In the genomic region with DNA sequence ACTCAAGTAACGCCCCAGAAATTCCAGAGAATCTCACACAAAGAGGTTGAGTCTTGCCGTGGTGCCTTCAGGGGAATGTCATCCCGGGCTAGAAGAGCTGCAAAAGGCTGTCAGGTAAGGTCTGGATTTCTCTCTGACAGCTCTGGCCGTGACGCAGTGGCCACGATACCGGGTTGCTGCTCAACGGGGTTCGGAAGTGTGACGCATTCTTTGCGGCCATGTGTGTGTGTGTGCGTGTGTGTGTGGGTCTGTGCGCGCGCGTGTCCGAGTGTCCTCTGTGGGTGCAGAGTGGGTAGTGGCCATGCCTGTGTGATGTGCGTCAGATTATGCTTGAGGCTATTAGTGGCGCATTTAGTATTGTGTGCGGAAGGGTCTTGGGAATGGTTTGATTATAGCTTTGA, we compare ENCODE assay signal across 1 cellular context.
TF ChIP-seq lines count a peak whose summit lies in the region.

No MANE protein-coding gene starts in this region.

TF ChIP-seq in HepG2, 621 proteins besides CTCF, POLR2A, EP300 and RAD21 (continued from another document):
- TF ChIP-seq, protein P1, sequence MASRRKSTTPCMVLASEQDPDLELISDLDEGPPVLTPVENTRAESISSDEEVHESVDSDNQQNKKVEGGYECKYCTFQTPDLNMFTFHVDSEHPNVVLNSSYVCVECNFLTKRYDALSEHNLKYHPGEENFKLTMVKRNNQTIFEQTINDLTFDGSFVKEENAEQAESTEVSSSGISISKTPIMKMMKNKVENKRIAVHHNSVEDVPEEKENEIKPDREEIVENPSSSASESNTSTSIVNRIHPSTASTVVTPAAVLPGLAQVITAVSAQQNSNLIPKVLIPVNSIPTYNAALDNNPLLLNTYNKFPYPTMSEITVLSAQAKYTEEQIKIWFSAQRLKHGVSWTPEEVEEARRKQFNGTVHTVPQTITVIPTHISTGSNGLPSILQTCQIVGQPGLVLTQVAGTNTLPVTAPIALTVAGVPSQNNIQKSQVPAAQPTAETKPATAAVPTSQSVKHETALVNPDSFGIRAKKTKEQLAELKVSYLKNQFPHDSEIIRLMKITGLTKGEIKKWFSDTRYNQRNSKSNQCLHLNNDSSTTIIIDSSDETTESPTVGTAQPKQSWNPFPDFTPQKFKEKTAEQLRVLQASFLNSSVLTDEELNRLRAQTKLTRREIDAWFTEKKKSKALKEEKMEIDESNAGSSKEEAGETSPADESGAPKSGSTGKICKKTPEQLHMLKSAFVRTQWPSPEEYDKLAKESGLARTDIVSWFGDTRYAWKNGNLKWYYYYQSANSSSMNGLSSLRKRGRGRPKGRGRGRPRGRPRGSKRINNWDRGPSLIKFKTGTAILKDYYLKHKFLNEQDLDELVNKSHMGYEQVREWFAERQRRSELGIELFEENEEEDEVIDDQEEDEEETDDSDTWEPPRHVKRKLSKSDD (CRISPR knock-in tag; IDR thresholded peaks at IDR 0.05; ENCODE audit: low read depth): peak; percentile 89; the same call in 1 of the 2 replicates
- TF ChIP-seq SALL1 (CRISPR knock-in tag; IDR thresholded peaks at IDR 0.05) (peak; percentile 3; the same call in 1 of the 2 replicates), TSC22D2 (CRISPR knock-in tag; IDR thresholded peaks at IDR 0.05; ENCODE audit: borderline replicate concordance) (no peak), TGIF2 (CRISPR knock-in tag; IDR thresholded peaks at IDR 0.05) (peak; percentile 92), FOXM1 (CRISPR knock-in tag; IDR thresholded peaks at IDR 0.05) (no peak), HDAC2 (CRISPR knock-in tag; IDR thresholded peaks at IDR 0.05) (no peak), KMT2B (CRISPR knock-in tag; IDR thresholded peaks at IDR 0.05) (peak; percentile 15; the same call in 1 of the 2 replicates), THYN1 (CRISPR knock-in tag; IDR thresholded peaks at IDR 0.05; ENCODE audit: borderline replicate concordance, low read depth) (no peak), SMAD3 (CRISPR knock-in tag; IDR thresholded peaks at IDR 0.05) (0 out of 2 replicates have a peak, but pooled peaks have one; percentile 11), ZNF501 (CRISPR knock-in tag; IDR thresholded peaks at IDR 0.05) (peak; percentile 3; the same call in 1 of the 2 replicates), ETV6 (CRISPR knock-in tag; conservative IDR thresholded peaks at IDR 0.05) (no peak), ZFY (CRISPR knock-in tag; IDR thresholded peaks at IDR 0.05) (no peak), CREB1 (IDR thresholded peaks at IDR 0.05) (no peak; the same call in 1 of the 2 replicates), CREB1 (CRISPR knock-in tag; IDR thresholded peaks at IDR 0.05) (peak; percentile 29), NCOA2 (CRISPR knock-in tag; IDR thresholded peaks at IDR 0.05) (no peak), ZNF670 (CRISPR knock-in tag; IDR thresholded peaks at IDR 0.05; ENCODE audit: borderline replicate concordance) (0 out of 2 replicates have a peak, but pooled peaks have one; percentile 19), NR2F2 (IDR thresholded peaks at IDR 0.05; ENCODE audit: borderline replicate concordance, low read depth) (peak; percentile 2; the same call in 1 of the 2 replicates), ZNF296 (CRISPR knock-in tag; conservative IDR thresholded peaks at IDR 0.05) (no peak), NFE2L1 (CRISPR knock-in tag; IDR thresholded peaks at IDR 0.05; ENCODE audit: borderline replicate concordance) (no peak), ZNF343 (CRISPR knock-in tag; IDR thresholded peaks at IDR 0.05) (peak; percentile 9; the same call in 1 of the 2 replicates), SAFB2 (CRISPR knock-in tag; IDR thresholded peaks at IDR 0.05; ENCODE audit: borderline replicate concordance, low read depth) (no peak), ZNF563 (CRISPR knock-in tag; IDR thresholded peaks at IDR 0.05) (0 out of 2 replicates have a peak, but pooled peaks have one; percentile 7), ZNF761 (CRISPR knock-in tag; conservative IDR thresholded peaks at IDR 0.05) (peak; percentile 80; the same call in 1 of the 2 replicates), MXI1 (IDR thresholded peaks at IDR 0.05; ENCODE audit: borderline replicate concordance, low read depth, low read length) (peak; percentile 47; the same call in 1 of the 3 replicates), SIX4 (CRISPR knock-in tag; IDR thresholded peaks at IDR 0.05) (no peak)
- TF ChIP-seq, protein P2, sequence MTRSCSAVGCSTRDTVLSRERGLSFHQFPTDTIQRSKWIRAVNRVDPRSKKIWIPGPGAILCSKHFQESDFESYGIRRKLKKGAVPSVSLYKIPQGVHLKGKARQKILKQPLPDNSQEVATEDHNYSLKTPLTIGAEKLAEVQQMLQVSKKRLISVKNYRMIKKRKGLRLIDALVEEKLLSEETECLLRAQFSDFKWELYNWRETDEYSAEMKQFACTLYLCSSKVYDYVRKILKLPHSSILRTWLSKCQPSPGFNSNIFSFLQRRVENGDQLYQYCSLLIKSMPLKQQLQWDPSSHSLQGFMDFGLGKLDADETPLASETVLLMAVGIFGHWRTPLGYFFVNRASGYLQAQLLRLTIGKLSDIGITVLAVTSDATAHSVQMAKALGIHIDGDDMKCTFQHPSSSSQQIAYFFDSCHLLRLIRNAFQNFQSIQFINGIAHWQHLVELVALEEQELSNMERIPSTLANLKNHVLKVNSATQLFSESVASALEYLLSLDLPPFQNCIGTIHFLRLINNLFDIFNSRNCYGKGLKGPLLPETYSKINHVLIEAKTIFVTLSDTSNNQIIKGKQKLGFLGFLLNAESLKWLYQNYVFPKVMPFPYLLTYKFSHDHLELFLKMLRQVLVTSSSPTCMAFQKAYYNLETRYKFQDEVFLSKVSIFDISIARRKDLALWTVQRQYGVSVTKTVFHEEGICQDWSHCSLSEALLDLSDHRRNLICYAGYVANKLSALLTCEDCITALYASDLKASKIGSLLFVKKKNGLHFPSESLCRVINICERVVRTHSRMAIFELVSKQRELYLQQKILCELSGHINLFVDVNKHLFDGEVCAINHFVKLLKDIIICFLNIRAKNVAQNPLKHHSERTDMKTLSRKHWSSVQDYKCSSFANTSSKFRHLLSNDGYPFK (CRISPR knock-in tag; IDR thresholded peaks at IDR 0.05; ENCODE audit: borderline replicate concordance): no peak
- TF ChIP-seq, protein P3, sequence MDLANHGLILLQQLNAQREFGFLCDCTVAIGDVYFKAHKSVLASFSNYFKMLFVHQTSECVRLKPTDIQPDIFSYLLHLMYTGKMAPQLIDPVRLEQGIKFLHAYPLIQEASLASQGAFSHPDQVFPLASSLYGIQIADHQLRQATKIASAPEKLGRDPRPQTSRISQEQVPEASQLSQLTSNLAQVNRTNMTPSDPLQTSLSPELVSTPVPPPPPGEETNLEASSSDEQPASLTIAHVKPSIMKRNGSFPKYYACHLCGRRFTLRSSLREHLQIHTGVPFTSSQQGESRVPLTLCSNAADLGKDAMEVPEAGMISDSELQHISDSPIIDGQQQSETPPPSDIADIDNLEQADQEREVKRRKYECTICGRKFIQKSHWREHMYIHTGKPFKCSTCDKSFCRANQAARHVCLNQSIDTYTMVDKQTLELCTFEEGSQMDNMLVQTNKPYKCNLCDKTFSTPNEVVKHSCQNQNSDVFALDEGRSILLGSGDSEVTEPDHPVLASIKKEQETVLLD (CRISPR knock-in tag; IDR thresholded peaks at IDR 0.05; ENCODE audit: low read depth): no peak
- TF ChIP-seq, protein P4, sequence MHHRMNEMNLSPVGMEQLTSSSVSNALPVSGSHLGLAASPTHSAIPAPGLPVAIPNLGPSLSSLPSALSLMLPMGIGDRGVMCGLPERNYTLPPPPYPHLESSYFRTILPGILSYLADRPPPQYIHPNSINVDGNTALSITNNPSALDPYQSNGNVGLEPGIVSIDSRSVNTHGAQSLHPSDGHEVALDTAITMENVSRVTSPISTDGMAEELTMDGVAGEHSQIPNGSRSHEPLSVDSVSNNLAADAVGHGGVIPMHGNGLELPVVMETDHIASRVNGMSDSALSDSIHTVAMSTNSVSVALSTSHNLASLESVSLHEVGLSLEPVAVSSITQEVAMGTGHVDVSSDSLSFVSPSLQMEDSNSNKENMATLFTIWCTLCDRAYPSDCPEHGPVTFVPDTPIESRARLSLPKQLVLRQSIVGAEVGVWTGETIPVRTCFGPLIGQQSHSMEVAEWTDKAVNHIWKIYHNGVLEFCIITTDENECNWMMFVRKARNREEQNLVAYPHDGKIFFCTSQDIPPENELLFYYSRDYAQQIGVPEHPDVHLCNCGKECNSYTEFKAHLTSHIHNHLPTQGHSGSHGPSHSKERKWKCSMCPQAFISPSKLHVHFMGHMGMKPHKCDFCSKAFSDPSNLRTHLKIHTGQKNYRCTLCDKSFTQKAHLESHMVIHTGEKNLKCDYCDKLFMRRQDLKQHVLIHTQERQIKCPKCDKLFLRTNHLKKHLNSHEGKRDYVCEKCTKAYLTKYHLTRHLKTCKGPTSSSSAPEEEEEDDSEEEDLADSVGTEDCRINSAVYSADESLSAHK (CRISPR knock-in tag; IDR thresholded peaks at IDR 0.05; ENCODE audit: borderline replicate concordance): no peak
- TF ChIP-seq, protein P5, sequence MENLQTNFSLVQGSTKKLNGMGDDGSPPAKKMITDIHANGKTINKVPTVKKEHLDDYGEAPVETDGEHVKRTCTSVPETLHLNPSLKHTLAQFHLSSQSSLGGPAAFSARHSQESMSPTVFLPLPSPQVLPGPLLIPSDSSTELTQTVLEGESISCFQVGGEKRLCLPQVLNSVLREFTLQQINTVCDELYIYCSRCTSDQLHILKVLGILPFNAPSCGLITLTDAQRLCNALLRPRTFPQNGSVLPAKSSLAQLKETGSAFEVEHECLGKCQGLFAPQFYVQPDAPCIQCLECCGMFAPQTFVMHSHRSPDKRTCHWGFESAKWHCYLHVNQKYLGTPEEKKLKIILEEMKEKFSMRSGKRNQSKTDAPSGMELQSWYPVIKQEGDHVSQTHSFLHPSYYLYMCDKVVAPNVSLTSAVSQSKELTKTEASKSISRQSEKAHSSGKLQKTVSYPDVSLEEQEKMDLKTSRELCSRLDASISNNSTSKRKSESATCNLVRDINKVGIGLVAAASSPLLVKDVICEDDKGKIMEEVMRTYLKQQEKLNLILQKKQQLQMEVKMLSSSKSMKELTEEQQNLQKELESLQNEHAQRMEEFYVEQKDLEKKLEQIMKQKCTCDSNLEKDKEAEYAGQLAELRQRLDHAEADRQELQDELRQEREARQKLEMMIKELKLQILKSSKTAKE (CRISPR knock-in tag; IDR thresholded peaks at IDR 0.05; ENCODE audit: borderline replicate concordance): no peak
- TF ChIP-seq, protein P6, sequence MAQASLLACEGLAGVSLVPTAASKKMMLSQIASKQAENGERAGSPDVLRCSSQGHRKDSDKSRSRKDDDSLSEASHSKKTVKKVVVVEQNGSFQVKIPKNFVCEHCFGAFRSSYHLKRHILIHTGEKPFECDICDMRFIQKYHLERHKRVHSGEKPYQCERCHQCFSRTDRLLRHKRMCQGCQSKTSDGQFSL (CRISPR knock-in tag; IDR thresholded peaks at IDR 0.05): no peak
- TF ChIP-seq, protein P7, sequence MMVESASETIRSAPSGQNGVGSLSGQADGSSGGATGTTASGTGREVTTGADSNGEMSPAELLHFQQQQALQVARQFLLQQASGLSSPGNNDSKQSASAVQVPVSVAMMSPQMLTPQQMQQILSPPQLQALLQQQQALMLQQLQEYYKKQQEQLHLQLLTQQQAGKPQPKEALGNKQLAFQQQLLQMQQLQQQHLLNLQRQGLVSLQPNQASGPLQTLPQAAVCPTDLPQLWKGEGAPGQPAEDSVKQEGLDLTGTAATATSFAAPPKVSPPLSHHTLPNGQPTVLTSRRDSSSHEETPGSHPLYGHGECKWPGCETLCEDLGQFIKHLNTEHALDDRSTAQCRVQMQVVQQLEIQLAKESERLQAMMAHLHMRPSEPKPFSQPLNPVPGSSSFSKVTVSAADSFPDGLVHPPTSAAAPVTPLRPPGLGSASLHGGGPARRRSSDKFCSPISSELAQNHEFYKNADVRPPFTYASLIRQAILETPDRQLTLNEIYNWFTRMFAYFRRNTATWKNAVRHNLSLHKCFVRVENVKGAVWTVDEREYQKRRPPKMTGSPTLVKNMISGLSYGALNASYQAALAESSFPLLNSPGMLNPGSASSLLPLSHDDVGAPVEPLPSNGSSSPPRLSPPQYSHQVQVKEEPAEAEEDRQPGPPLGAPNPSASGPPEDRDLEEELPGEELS (CRISPR knock-in tag; IDR thresholded peaks at IDR 0.05): no peak
- TF ChIP-seq, protein P8, sequence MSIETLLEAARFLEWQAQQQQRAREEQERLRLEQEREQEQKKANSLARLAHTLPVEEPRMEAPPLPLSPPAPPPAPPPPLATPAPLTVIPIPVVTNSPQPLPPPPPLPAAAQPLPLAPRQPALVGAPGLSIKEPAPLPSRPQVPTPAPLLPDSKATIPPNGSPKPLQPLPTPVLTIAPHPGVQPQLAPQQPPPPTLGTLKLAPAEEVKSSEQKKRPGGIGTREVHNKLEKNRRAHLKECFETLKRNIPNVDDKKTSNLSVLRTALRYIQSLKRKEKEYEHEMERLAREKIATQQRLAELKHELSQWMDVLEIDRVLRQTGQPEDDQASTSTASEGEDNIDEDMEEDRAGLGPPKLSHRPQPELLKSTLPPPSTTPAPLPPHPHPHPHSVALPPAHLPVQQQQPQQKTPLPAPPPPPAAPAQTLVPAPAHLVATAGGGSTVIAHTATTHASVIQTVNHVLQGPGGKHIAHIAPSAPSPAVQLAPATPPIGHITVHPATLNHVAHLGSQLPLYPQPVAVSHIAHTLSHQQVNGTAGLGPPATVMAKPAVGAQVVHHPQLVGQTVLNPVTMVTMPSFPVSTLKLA (IDR thresholded peaks at IDR 0.05): peak; percentile 12; the same call in 1 of the 2 replicates
